Comparison of ENCODE assay signal across 8 cellular contexts in genomic region chr4:169620846-169621228, GRCh38. TPM values are rescaled to one million over a fixed set of nuclear protein-coding genes. Genes with fewer than 3 reads are reported as not detected.
DNase-seq lines count a peak whose midpoint lies in the region; ATAC-seq and TF ChIP-seq lines count a peak whose summit lies in the region.

No MANE protein-coding gene starts in this region.

- no peaks in the 10 kb centered on the region for H3K9me3 ChIP-seq in KOPT-K1 (ENCODE audit: insufficient read depth, low read length, poor library complexity, severe bottlenecking)
- H3K9me3 ChIP-seq in heart right ventricle = no peaks in the 10 kb centered on the region
- H3K9me3 ChIP-seq in psoas muscle = no peaks in the 10 kb centered on the region

- H3K27ac ChIP-seq in C4-2B (peak overlapping the region; percentile 87), KOPT-K1 (ENCODE audit: low read depth, low read length, poor library complexity, severe bottlenecking) (peak overlapping the region; percentile 91), heart right ventricle (peak overlapping the region; percentile 71 to 96 (median 94)), psoas muscle (peak overlapping the region; percentile 95)

- TF ChIP-seq CTCF in C4-2B (conservative IDR thresholded peaks at IDR 0.05) = no peak
- TF ChIP-seq CTCF in heart right ventricle (IDR thresholded peaks at IDR 0.05) = no peak
- no peak for TF ChIP-seq CTCF in psoas muscle (IDR thresholded peaks at IDR 0.05)

- H3K27me3 ChIP-seq in heart right ventricle (no peaks in the 10 kb centered on the region), psoas muscle (ENCODE audit: insufficient read depth in 3 of 3, low read length in 2 of 3) (no peaks in the 10 kb centered on the region)

- peak; percentile 70 for DNase-seq in activated effector memory CD4-positive, alpha-beta T cell treated with anti-CD3 and anti-CD28 coated beads, Interleukin-2, amount 50 U/mL, for 16 hours
- DNase-seq in heart right ventricle (peak in 1 of 2 donors; percentile 18), psoas muscle (no peak), SHP77 treated with DMSO at 0.1 percent for 48 hours (lab: John Stamatoyannopoulos, UW) (no peak), SW 1271 (lab: John Stamatoyannopoulos, UW) (no peak)

- 0% methylated on average over 15 of the region's 15 CpGs for WGBS in heart right ventricle, 2 donors
- 0% methylated on average over 15 of the region's 15 CpGs for WGBS in psoas muscle, 3 donors

- H3K4me3 ChIP-seq in heart right ventricle (peak overlapping the region; percentile 68 to 85 (median 72)), psoas muscle (peak overlapping the region; percentile 90)

- intact Hi-C loops in heart right ventricle (cut with DNase I) (loop anchor here in 6 of 10 donors (1.0 to 5.0 kb wide), 5 partner anchors 36 to 41 kb away; no protein-coding TSS in a partner anchor), psoas muscle (cut with DNase I) (loop anchor here in 1 of 2 donors (2.0 to 5.0 kb wide), 2 partner anchors 40 to 406 kb away; partner anchors contain the start of gene MFAP3L)

- ATAC-seq in heart right ventricle (peak in 2 of 8 donors; percentile 4 to 23), psoas muscle (peak in 2 of 4 donors; percentile 9 to 43), GM18519 (IDR thresholded peaks at IDR 0.05; ENCODE audit: low FRiP score, unreplicated experiment) (no peak)

- peaks cover 0 to 51% (median 32%) of the 10 kb centered on the region in 9 donors for H3K4me1 ChIP-seq in heart right ventricle
- H3K4me1 ChIP-seq in psoas muscle = peaks cover 23% of the 10 kb centered on the region

- no peaks in the 10 kb centered on the region for H3K36me3 ChIP-seq in KOPT-K1 (ENCODE audit: insufficient read depth, low read length)
- H3K36me3 ChIP-seq in heart right ventricle = no peaks in the 10 kb centered on the region
- H3K36me3 ChIP-seq in psoas muscle (ENCODE audit: insufficient read depth in 1 of 2, low read depth in 1 of 2) = no peaks in the 10 kb centered on the region

RNA-seq across cellular contexts. Expression of gene CLCN3, which starts 0.5 kb away (rescaled TPM):
- total RNA-seq in heart right ventricle = 10 to 100 TPM; 53.4 to 94.9 (median 65.2) TPM
- polyA plus RNA-seq in heart right ventricle = 10 to 100 TPM; 13.1 to 21.9 TPM
- 10 to 100 TPM; 24.3 to 32.3 (median 25.6) TPM for total RNA-seq in psoas muscle
- 10 to 100 TPM in 2 of 3 donors, 1 to 10 TPM in 1; 7.9 to 23.5 (median 10.5) TPM for polyA plus RNA-seq in psoas muscle

RNA-seq across cellular contexts. Expression of gene NEK1, which starts 8.5 kb away (rescaled TPM):
- total RNA-seq in heart right ventricle (10 to 100 TPM; 12.0 to 18.6 (median 15.5) TPM), psoas muscle (1 to 10 TPM; 7.6 to 8.8 (median 8.3) TPM)
- polyA plus RNA-seq in heart right ventricle (10 to 100 TPM in 1 of 2 donors, 1 to 10 TPM in 1; 3.6 to 10.8 TPM), psoas muscle (1 to 10 TPM; 3.0 to 3.6 (median 3.4) TPM)
